ENCODE assay signal across 8 cellular contexts in the genomic region with DNA sequence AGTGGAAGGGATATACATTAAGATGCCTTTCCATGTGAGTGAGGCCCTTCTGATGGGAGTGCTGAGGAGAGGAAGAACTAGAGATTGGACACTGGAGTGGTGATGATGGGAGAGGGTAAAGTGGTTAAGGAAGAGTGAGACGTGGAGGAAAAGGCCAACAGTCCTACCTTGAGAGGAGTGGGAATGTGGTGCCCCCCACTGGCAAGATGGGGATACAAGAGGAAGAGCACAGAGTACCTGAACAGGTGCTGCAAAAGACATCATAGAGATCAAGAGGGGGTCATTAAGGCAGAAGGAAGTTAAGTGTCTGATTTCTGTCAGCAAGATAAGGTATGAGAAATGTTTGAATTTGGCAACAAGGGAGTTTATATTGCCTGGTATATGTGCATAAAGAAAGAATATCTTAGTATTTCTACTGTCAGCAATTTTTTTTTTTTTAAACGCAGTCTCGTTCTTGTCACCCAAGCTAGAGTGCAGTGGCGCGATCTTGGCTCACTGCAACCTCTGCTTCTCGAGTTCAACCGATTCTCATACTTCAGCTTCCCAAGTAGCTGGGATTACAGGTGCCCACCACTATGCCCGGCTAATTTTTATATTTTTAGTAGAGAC. TPM values are rescaled to one million over a fixed set of nuclear protein-coding genes. Genes with fewer than 3 reads are reported as not detected.
A peak's percentile ranks its signal among the peaks of the same experiment; 100 is the strongest.
DNase-seq lines count a peak whose midpoint lies in the region; ATAC-seq and TF ChIP-seq lines count a peak whose summit lies in the region.

No MANE protein-coding gene starts in this region.

- H3K27ac ChIP-seq in CD8-positive, alpha-beta T cell (ENCODE audit: low read depth, low read length) = no peak overlapping the region

- ATAC-seq in CD8-positive, alpha-beta T cell = peak; percentile 84

- DNase-seq in CD8-positive, alpha-beta T cell = peak; percentile 22 to 67 (median 55)
- DNase-seq in activated T-cell treated with anti-CD3 and anti-CD28 coated beads for 1 hour (ENCODE audit: low read depth) = peak; percentile 46
- peak; percentile 36 for DNase-seq in globus pallidus (ENCODE audit: low spot score)
- DNase-seq in stimulated activated CD4-positive, alpha-beta T cell treated with anti-CD3 and anti-CD28 coated beads, Interleukin-15, amount 100 ng/mL, for 1 hour (ENCODE audit: low read depth in 1 of 2, low spot score in 1 of 2) = peak; percentile 12 to 24
- no peak for DNase-seq in NOMO-1 (lab: John Stamatoyannopoulos, UW; ENCODE audit: unreplicated experiment in 2 of 2)
- DNase-seq in hepatic stellate cell (ENCODE audit: low spot score) = no peak
- no peak for DNase-seq in NCI-H187 treated with DMSO at 0.1 percent for 48 hours (lab: John Stamatoyannopoulos, UW)

- POLR2A ChIA-PET in CD8-positive, alpha-beta T cell (lab: Charles Lee) = interaction anchor here (0.5 kb wide), 1 partner anchor 112 kb away, joined by 4 read pairs; no protein-coding TSS in a partner anchor

- no peaks in the 10 kb centered on the region for H3K9me3 Mint-ChIP-seq in CD8-positive, alpha-beta T cell

- CTCF ChIA-PET in CD8-positive, alpha-beta T cell (lab: Charles Lee) = interaction anchor here (0.7 to 2.7 kb wide), 16 partner anchors 9 to 269 kb away, joined by 3 to 30 read pairs (median 3); a partner anchor contains a TSS

- no peaks in the 10 kb centered on the region for H3K36me3 ChIP-seq in CD8-positive, alpha-beta T cell (ENCODE audit: insufficient read depth, low read length)

- peaks cover 36% of the 10 kb centered on the region for H3K36me3 Mint-ChIP-seq in CD8-positive, alpha-beta T cell

- H3K27ac Mint-ChIP-seq in CD8-positive, alpha-beta T cell = peak overlapping the region; percentile 7

- no peaks in the 10 kb centered on the region for H3K27me3 Mint-ChIP-seq in CD8-positive, alpha-beta T cell (ENCODE audit: low read depth)

- H3K4me3 ChIP-seq in CD8-positive, alpha-beta T cell (ENCODE audit: low read depth, low read length) = no peak overlapping the region

- peak; percentile 50 for TF ChIP-seq CTCF in CD8-positive, alpha-beta T cell (IDR thresholded peaks at IDR 0.05)
- peak; percentile 43; the same call in 1 of the 2 replicates for TF ChIP-seq CTCF in LNCAP (IDR thresholded peaks at IDR 0.05)

- no peaks in the 10 kb centered on the region for H3K27me3 ChIP-seq in CD8-positive, alpha-beta T cell (ENCODE audit: insufficient read depth, low read length)

- peaks cover 22% of the 10 kb centered on the region for H3K4me1 Mint-ChIP-seq in CD8-positive, alpha-beta T cell (ENCODE audit: low read depth)

- H3K4me3 Mint-ChIP-seq in CD8-positive, alpha-beta T cell = no peak overlapping the region

- intact Hi-C loops in CD8-positive, alpha-beta T cell (cut with DNase I, micrococcal nuclease) = loop anchor here (1.0 to 2.0 kb wide), 4 partner anchors 33 to 268 kb away; a partner anchor contains a TSS

- no peaks in the 10 kb centered on the region for H3K9me3 ChIP-seq in CD8-positive, alpha-beta T cell (ENCODE audit: low read length)

- H3K4me1 ChIP-seq in CD8-positive, alpha-beta T cell (ENCODE audit: insufficient read depth, low read length) = no peaks in the 10 kb centered on the region

RNA-seq across cellular contexts. Expression of a gene that starts 34.0 kb away (rescaled TPM):
- 100 to 1,000 TPM; 225 to 242 TPM for total RNA-seq in CD8-positive, alpha-beta T cell

RNA-seq across cellular contexts. Expression of a gene that starts 37.4 kb away (rescaled TPM):
- 10 to 100 TPM; 41.5 to 41.8 TPM for total RNA-seq in CD8-positive, alpha-beta T cell

RNA-seq across cellular contexts. Expression of a gene that starts 53.9 kb away (rescaled TPM):
- total RNA-seq in CD8-positive, alpha-beta T cell = under 1 TPM; 0.46 to 0.64 TPM

RNA-seq across cellular contexts. Expression of a gene that starts 54.6 kb away (rescaled TPM):
- total RNA-seq in CD8-positive, alpha-beta T cell = 100 to 1,000 TPM; 112 to 130 TPM

Comparison
In these comparisons a context has a peak if more than half of its experiments do, and no peak if none do; other contexts are left out.
1. DNase-seq: peak in CD8-positive, alpha-beta T cell (7 of 7), activated T-cell treated with anti-CD3 and anti-CD28 coated beads for 1 hour (single experiment), globus pallidus (single experiment) and stimulated activated CD4-positive, alpha-beta T cell treated with anti-CD3 and anti-CD28 coated beads, Interleukin-15, amount 100 ng/mL, for 1 hour (2 of 2); none in NOMO-1 (0 of 2), hepatic stellate cell (single experiment) and NCI-H187 treated with DMSO at 0.1 percent for 48 hours (single experiment).